ENCODE assay signal across 1 cellular context in genomic region chr6:5130135-5130866, GRCh38.
TF ChIP-seq lines count a peak whose summit lies in the region.

No MANE protein-coding gene starts in this region.

TF ChIP-seq in GM23338, 12 proteins besides CTCF, POLR2A, EP300 and RAD21 (continued from another document):
- TF ChIP-seq, protein P1, sequence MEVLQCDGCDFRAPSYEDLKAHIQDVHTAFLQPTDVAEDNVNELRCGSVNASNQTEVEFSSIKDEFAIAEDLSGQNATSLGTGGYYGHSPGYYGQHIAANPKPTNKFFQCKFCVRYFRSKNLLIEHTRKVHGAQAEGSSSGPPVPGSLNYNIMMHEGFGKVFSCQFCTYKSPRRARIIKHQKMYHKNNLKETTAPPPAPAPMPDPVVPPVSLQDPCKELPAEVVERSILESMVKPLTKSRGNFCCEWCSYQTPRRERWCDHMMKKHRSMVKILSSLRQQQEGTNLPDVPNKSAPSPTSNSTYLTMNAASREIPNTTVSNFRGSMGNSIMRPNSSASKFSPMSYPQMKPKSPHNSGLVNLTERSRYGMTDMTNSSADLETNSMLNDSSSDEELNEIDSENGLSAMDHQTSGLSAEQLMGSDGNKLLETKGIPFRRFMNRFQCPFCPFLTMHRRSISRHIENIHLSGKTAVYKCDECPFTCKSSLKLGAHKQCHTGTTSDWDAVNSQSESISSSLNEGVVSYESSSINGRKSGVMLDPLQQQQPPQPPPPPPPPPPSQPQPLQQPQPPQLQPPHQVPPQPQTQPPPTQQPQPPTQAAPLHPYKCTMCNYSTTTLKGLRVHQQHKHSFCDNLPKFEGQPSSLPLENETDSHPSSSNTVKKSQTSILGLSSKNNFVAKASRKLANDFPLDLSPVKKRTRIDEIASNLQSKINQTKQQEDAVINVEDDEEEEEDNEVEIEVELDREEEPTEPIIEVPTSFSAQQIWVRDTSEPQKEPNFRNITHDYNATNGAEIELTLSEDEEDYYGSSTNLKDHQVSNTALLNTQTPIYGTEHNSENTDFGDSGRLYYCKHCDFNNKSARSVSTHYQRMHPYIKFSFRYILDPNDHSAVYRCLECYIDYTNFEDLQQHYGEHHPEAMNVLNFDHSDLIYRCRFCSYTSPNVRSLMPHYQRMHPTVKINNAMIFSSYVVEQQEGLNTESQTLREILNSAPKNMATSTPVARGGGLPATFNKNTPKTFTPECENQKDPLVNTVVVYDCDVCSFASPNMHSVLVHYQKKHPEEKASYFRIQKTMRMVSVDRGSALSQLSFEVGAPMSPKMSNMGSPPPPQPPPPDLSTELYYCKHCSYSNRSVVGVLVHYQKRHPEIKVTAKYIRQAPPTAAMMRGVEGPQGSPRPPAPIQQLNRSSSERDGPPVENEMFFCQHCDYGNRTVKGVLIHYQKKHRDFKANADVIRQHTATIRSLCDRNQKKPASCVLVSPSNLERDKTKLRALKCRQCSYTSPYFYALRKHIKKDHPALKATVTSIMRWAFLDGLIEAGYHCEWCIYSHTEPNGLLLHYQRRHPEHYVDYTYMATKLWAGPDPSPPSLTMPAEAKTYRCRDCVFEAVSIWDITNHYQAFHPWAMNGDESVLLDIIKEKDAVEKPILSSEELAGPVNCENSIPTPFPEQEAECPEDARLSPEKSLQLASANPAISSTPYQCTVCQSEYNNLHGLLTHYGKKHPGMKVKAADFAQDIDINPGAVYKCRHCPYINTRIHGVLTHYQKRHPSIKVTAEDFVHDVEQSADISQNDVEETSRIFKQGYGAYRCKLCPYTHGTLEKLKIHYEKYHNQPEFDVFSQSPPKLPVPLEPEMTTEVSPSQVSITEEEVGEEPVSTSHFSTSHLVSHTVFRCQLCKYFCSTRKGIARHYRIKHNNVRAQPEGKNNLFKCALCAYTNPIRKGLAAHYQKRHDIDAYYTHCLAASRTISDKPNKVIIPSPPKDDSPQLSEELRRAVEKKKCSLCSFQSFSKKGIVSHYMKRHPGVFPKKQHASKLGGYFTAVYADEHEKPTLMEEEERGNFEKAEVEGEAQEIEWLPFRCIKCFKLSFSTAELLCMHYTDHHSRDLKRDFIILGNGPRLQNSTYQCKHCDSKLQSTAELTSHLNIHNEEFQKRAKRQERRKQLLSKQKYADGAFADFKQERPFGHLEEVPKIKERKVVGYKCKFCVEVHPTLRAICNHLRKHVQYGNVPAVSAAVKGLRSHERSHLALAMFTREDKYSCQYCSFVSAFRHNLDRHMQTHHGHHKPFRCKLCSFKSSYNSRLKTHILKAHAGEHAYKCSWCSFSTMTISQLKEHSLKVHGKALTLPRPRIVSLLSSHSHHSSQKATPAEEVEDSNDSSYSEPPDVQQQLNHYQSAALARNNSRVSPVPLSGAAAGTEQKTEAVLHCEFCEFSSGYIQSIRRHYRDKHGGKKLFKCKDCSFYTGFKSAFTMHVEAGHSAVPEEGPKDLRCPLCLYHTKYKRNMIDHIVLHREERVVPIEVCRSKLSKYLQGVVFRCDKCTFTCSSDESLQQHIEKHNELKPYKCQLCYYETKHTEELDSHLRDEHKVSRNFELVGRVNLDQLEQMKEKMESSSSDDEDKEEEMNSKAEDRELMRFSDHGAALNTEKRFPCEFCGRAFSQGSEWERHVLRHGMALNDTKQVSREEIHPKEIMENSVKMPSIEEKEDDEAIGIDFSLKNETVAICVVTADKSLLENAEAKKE (CRISPR knock-in tag; IDR thresholded peaks at IDR 0.05) = no peak
- TF ChIP-seq CREB1 (CRISPR knock-in tag; IDR thresholded peaks at IDR 0.05; ENCODE audit: low read depth) = no peak
